In the genomic region with DNA sequence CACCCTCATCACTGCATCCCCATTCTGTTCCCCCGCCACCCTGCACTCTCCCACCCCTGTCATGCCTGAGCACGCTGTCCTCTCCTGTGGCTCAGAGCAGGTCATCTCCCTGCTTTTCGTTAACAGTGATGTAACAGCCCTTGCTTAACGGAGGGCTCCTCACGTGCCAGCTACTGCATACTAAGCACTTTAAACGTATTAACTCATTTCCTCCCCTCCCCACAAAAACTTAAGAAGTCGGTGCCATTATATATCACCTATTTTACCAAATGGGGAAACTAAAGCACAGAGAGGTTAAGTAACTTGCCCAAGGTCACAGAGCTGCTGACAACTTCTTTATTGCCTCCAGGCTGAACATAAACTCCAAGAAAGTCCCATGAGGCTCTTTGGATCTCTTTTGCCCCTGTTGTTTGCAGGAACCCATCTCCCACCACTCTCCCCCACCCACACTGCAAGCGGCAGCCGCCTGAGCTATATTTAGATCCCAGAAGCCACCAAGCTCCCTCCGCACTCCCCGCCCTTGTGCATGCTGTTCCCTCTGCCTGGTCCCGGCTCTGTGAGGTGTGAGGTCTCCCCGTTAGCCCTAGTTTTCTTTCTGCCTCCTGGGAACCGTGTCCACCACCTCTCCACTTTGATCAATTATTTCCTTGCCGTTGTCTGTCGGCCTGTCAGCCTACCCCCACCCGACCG, we compare ENCODE assay signal across 8 cellular contexts. TPM values are rescaled to one million over a fixed set of nuclear protein-coding genes. Genes with fewer than 3 reads are reported as not detected.
A peak's percentile ranks its signal among the peaks of the same experiment; 100 is the strongest.
DNase-seq lines count a peak whose midpoint lies in the region; ATAC-seq and TF ChIP-seq lines count a peak whose summit lies in the region.

No MANE protein-coding gene starts in this region.

- intact Hi-C loops in sciatic nerve (cut with DNase I), result no loop called here

- peaks cover 8% of the 10 kb centered on the region for H3K36me3 Mint-ChIP-seq in activated T-cell treated with anti-CD3 and anti-CD28 coated beads, Interleukin-2, amount 50 U/mL, for 4 hours (ENCODE audit: insufficient read depth)

- peak overlapping the region; percentile 84 for H3K4me2 ChIP-seq in osteoblast (ENCODE audit: insufficient read depth, low read length)

- TF ChIP-seq CTCF in epithelial cell of esophagus (IDR thresholded peaks at IDR 0.05; ENCODE audit: insufficient read depth, low read depth, low read length, missing control alignments) (no peak), osteoblast (IDR thresholded peaks at IDR 0.05; ENCODE audit: extremely low read depth, low read depth, low read length) (no peak)

- peaks cover 77% of the 10 kb centered on the region for H3K4me1 Mint-ChIP-seq in activated T-cell treated with anti-CD3 and anti-CD28 coated beads, Interleukin-2, amount 50 U/mL, for 4 hours (ENCODE audit: low read depth)

- peak; percentile 40 for DNase-seq in activated T-cell treated with anti-CD3 and anti-CD28 coated beads, Interleukin-2, amount 50 U/mL, for 4 hours
- DNase-seq in activated T-cell treated with anti-CD3 and anti-CD28 coated beads, Interleukin-2, amount 50 U/mL, for 1 hour, result no peak
- DNase-seq in epithelial cell of esophagus (ENCODE audit: low read depth) (peak; percentile 62), osteoblast (ENCODE audit: insufficient read length, low spot score, missing footprints) (peak; percentile 84), cerebellar nuclear complex (lab: John Stamatoyannopoulos, UW) (no peak), sciatic nerve (ENCODE audit: low spot score) (no peak), SW480 (ENCODE audit: low spot score) (no peak)

- no peaks in the 10 kb centered on the region for H3K9me3 Mint-ChIP-seq in activated T-cell treated with anti-CD3 and anti-CD28 coated beads, Interleukin-2, amount 50 U/mL, for 4 hours

- H3K9me3 ChIP-seq in osteoblast (ENCODE audit: low read depth, low read length), result no peaks in the 10 kb centered on the region

- no peak overlapping the region for H3K27ac ChIP-seq in osteoblast (ENCODE audit: low read depth, low read length)

- H3K27me3 ChIP-seq in osteoblast (ENCODE audit: insufficient read depth, low read length), result no peaks in the 10 kb centered on the region

- H3K36me3 ChIP-seq in osteoblast (ENCODE audit: insufficient read depth, low read length), result no peaks in the 10 kb centered on the region

- peak overlapping the region; percentile 42 for H3K4me3 ChIP-seq in epithelial cell of esophagus (ENCODE audit: low read length)
- H3K4me3 ChIP-seq in osteoblast (ENCODE audit: insufficient read depth, low read length), result peak overlapping the region; percentile 88

- peak overlapping the region; percentile 84 for H3K4me3 Mint-ChIP-seq in activated T-cell treated with anti-CD3 and anti-CD28 coated beads, Interleukin-2, amount 50 U/mL, for 4 hours

- peaks cover 31% of the 10 kb centered on the region for H3K4me1 ChIP-seq in osteoblast (ENCODE audit: insufficient read depth, low read length)

- peak overlapping the region; percentile 91 for H2AFZ ChIP-seq in osteoblast (ENCODE audit: low read length)

- H4K20me1 ChIP-seq in osteoblast (ENCODE audit: insufficient read depth, low read length), result peaks cover 27% of the 10 kb centered on the region

- H3K27me3 Mint-ChIP-seq in activated T-cell treated with anti-CD3 and anti-CD28 coated beads, Interleukin-2, amount 50 U/mL, for 4 hours (ENCODE audit: low read depth), result no peaks in the 10 kb centered on the region

- peaks cover 38% of the 10 kb centered on the region for H3K79me2 ChIP-seq in osteoblast (ENCODE audit: insufficient read depth, low read length)

- peak; percentile 11 to 19 for ATAC-seq in activated T-cell treated with anti-CD3 and anti-CD28 coated beads, Interleukin-2, amount 50 U/mL, for 4 hours
- ATAC-seq in SK-N-SH treated with all-trans-retinoic acid at 6 μM for 48 hours (0 out of 3 replicates have a peak, but pooled peaks have one; percentile 2), sciatic nerve (no peak)

TF ChIP-seq in SK-N-SH treated with all-trans-retinoic acid at 6 μM for 48 hours, 23 proteins besides CTCF, POLR2A, EP300 and RAD21:
- no peak for TF ChIP-seq ZNF70 (CRISPR knock-in tag; IDR thresholded peaks at IDR 0.05)
- TF ChIP-seq GLIS3 (CRISPR knock-in tag; IDR thresholded peaks at IDR 0.05), result no peak
- TF ChIP-seq, protein P1, sequence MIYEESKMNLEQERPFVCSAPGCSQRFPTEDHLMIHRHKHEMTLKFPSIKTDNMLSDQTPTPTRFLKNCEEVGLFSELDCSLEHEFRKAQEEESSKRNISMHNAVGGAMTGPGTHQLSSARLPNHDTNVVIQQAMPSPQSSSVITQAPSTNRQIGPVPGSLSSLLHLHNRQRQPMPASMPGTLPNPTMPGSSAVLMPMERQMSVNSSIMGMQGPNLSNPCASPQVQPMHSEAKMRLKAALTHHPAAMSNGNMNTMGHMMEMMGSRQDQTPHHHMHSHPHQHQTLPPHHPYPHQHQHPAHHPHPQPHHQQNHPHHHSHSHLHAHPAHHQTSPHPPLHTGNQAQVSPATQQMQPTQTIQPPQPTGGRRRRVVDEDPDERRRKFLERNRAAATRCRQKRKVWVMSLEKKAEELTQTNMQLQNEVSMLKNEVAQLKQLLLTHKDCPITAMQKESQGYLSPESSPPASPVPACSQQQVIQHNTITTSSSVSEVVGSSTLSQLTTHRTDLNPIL (CRISPR knock-in tag; IDR thresholded peaks at IDR 0.05; ENCODE audit: low read depth), result no peak
- no peak for TF ChIP-seq CSDC2 (CRISPR knock-in tag; IDR thresholded peaks at IDR 0.05)
- no peak for TF ChIP-seq SNAI2 (CRISPR knock-in tag; IDR thresholded peaks at IDR 0.05)
- no peak for TF ChIP-seq ZNF565 (CRISPR knock-in tag; conservative IDR thresholded peaks at IDR 0.05; ENCODE audit: low read depth)
- no peak for TF ChIP-seq TOX (CRISPR knock-in tag; IDR thresholded peaks at IDR 0.05; ENCODE audit: borderline replicate concordance)
- TF ChIP-seq ISL1 (CRISPR knock-in tag; IDR thresholded peaks at IDR 0.05), result no peak

RNA-seq across cellular contexts. Expression of a gene that starts 0.8 kb away (rescaled TPM):
- total RNA-seq in activated T-cell treated with anti-CD3 and anti-CD28 coated beads, Interleukin-2, amount 50 U/mL, for 4 hours, result 100 to 1,000 TPM; 368 to 412 (median 397) TPM
- total RNA-seq in osteoblast (30.6 and 31.5 TPM in 2 replicates), sciatic nerve (43.7 TPM)

RNA-seq across cellular contexts. Expression of a gene that starts 31.5 kb away (rescaled TPM):
- total RNA-seq in activated T-cell treated with anti-CD3 and anti-CD28 coated beads, Interleukin-2, amount 50 U/mL, for 4 hours, result under 1 TPM; 0.30 to 0.55 (median 0.40) TPM
- under 0.01 TPM in 1 of 2 replicates, not detected in the other for total RNA-seq in osteoblast
- not detected for total RNA-seq in sciatic nerve

RNA-seq across cellular contexts. Expression of a gene that starts 32.5 kb away (rescaled TPM):
- under 1 TPM in 1 of 3 donors, not detected in 2; 0.08 TPM for total RNA-seq in activated T-cell treated with anti-CD3 and anti-CD28 coated beads, Interleukin-2, amount 50 U/mL, for 4 hours
- not detected in 2 replicates for total RNA-seq in osteoblast
- total RNA-seq in sciatic nerve, result not detected

RNA-seq across cellular contexts. Expression of a gene that starts 45.3 kb away (rescaled TPM):
- total RNA-seq in activated T-cell treated with anti-CD3 and anti-CD28 coated beads, Interleukin-2, amount 50 U/mL, for 4 hours, result under 1 TPM in 2 of 3 donors, not detected in 1; 0.23 to 0.32 TPM
- total RNA-seq in osteoblast, result not detected in 2 replicates
- not detected for total RNA-seq in sciatic nerve

RNA-seq across cellular contexts. Expression of a gene that starts 55.8 kb away (rescaled TPM):
- under 1 TPM; 0.60 to 0.90 (median 0.76) TPM for total RNA-seq in activated T-cell treated with anti-CD3 and anti-CD28 coated beads, Interleukin-2, amount 50 U/mL, for 4 hours
- 0.36 TPM in 1 of 2 replicates, not detected in the other for total RNA-seq in osteoblast
- total RNA-seq in sciatic nerve, result 0.18 TPM

Comparison
In these comparisons a context has a peak if more than half of its experiments do, and no peak if none do; other contexts are left out.
1. DNase-seq: peak in activated T-cell treated with anti-CD3 and anti-CD28 coated beads, Interleukin-2, amount 50 U/mL, for 4 hours (single experiment), epithelial cell of esophagus (single experiment) and osteoblast (single experiment); none in activated T-cell treated with anti-CD3 and anti-CD28 coated beads, Interleukin-2, amount 50 U/mL, for 1 hour (single experiment), cerebellar nuclear complex (0 of 2), sciatic nerve (single experiment) and SW480 (single experiment).